2 cellular contexts compared by ENCODE assay signal in the genomic region with DNA sequence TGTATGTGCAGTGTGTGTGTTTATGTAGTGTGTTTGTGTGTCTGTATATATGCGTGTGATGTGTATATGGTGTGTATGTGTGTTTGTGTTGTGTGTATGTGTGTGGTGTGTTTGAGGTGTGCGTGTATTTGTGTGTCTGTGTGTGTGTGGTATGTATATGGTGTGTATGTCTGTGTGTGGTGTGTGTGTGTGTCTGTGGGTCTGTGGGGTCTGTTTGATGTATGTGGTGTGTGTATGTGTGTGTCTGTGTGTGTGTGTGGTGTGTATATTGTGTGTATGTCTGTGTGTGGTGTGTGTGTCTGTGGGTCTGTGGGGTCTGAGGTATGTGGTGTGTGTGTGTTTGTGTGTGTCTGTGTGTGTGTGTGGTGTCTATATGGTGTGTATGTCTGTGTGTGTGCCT.
TF ChIP-seq lines count a peak whose summit lies in the region.

No MANE protein-coding gene starts in this region.

TF ChIP-seq in IMR-90, 13 proteins besides CTCF, POLR2A, EP300 and RAD21:
- TF ChIP-seq MAFK (IDR thresholded peaks at IDR 0.05; ENCODE audit: low read depth, low read length) (no peak), BHLHE40 (IDR thresholded peaks at IDR 0.05; ENCODE audit: low read depth, low read length) (no peak), FOS (IDR thresholded peaks at IDR 0.05; ENCODE audit: low read depth, low read length) (no peak), RFX5 (IDR thresholded peaks at IDR 0.05; ENCODE audit: low read depth, low read length) (no peak)
- TF ChIP-seq, protein P1, sequence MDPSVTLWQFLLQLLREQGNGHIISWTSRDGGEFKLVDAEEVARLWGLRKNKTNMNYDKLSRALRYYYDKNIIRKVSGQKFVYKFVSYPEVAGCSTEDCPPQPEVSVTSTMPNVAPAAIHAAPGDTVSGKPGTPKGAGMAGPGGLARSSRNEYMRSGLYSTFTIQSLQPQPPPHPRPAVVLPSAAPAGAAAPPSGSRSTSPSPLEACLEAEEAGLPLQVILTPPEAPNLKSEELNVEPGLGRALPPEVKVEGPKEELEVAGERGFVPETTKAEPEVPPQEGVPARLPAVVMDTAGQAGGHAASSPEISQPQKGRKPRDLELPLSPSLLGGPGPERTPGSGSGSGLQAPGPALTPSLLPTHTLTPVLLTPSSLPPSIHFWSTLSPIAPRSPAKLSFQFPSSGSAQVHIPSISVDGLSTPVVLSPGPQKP (IDR thresholded peaks at IDR 0.05; ENCODE audit: borderline replicate concordance, low read depth, low read length): no peak

TF ChIP-seq in H1, 55 proteins besides CTCF, POLR2A, EP300 and RAD21:
- TF ChIP-seq CTBP2 (IDR thresholded peaks at IDR 0.05; ENCODE audit: borderline replicate concordance, insufficient read depth, insufficient read length, low read length) (no peak), JUND (IDR thresholded peaks at IDR 0.05; ENCODE audit: low read length) (no peak), JUN (IDR thresholded peaks at IDR 0.05; ENCODE audit: low read depth, low read length) (no peak), POLR2AphosphoS5 (IDR thresholded peaks at IDR 0.05; ENCODE audit: low read depth, low read length) (no peak), EGR1 (IDR thresholded peaks at IDR 0.05; ENCODE audit: borderline replicate concordance, low read depth, low read length) (no peak), GABPA (IDR thresholded peaks at IDR 0.05; ENCODE audit: borderline replicate concordance, insufficient read depth, low read length) (no peak), PHF8 (conservative IDR thresholded peaks at IDR 0.05; ENCODE audit: low read depth, low read length) (no peak), BACH1 (IDR thresholded peaks at IDR 0.05; ENCODE audit: low read length) (no peak), KDM5A (IDR thresholded peaks at IDR 0.05; ENCODE audit: low read length) (no peak), MAFK (IDR thresholded peaks at IDR 0.05; ENCODE audit: low read depth, low read length) (no peak), SIN3A (conservative IDR thresholded peaks at IDR 0.05 in 1 of 2, IDR thresholded peaks at IDR 0.05 in 1 of 2; ENCODE audit: low read depth in 1 of 2, low read length in 2 of 2) (no peak), CREB1 (IDR thresholded peaks at IDR 0.05) (no peak), CBX5 (IDR thresholded peaks at IDR 0.05; ENCODE audit: low read depth, low read length) (no peak), RXRA (IDR thresholded peaks at IDR 0.05; ENCODE audit: insufficient read depth, low read depth, low read length) (no peak)
- TF ChIP-seq, protein P2, sequence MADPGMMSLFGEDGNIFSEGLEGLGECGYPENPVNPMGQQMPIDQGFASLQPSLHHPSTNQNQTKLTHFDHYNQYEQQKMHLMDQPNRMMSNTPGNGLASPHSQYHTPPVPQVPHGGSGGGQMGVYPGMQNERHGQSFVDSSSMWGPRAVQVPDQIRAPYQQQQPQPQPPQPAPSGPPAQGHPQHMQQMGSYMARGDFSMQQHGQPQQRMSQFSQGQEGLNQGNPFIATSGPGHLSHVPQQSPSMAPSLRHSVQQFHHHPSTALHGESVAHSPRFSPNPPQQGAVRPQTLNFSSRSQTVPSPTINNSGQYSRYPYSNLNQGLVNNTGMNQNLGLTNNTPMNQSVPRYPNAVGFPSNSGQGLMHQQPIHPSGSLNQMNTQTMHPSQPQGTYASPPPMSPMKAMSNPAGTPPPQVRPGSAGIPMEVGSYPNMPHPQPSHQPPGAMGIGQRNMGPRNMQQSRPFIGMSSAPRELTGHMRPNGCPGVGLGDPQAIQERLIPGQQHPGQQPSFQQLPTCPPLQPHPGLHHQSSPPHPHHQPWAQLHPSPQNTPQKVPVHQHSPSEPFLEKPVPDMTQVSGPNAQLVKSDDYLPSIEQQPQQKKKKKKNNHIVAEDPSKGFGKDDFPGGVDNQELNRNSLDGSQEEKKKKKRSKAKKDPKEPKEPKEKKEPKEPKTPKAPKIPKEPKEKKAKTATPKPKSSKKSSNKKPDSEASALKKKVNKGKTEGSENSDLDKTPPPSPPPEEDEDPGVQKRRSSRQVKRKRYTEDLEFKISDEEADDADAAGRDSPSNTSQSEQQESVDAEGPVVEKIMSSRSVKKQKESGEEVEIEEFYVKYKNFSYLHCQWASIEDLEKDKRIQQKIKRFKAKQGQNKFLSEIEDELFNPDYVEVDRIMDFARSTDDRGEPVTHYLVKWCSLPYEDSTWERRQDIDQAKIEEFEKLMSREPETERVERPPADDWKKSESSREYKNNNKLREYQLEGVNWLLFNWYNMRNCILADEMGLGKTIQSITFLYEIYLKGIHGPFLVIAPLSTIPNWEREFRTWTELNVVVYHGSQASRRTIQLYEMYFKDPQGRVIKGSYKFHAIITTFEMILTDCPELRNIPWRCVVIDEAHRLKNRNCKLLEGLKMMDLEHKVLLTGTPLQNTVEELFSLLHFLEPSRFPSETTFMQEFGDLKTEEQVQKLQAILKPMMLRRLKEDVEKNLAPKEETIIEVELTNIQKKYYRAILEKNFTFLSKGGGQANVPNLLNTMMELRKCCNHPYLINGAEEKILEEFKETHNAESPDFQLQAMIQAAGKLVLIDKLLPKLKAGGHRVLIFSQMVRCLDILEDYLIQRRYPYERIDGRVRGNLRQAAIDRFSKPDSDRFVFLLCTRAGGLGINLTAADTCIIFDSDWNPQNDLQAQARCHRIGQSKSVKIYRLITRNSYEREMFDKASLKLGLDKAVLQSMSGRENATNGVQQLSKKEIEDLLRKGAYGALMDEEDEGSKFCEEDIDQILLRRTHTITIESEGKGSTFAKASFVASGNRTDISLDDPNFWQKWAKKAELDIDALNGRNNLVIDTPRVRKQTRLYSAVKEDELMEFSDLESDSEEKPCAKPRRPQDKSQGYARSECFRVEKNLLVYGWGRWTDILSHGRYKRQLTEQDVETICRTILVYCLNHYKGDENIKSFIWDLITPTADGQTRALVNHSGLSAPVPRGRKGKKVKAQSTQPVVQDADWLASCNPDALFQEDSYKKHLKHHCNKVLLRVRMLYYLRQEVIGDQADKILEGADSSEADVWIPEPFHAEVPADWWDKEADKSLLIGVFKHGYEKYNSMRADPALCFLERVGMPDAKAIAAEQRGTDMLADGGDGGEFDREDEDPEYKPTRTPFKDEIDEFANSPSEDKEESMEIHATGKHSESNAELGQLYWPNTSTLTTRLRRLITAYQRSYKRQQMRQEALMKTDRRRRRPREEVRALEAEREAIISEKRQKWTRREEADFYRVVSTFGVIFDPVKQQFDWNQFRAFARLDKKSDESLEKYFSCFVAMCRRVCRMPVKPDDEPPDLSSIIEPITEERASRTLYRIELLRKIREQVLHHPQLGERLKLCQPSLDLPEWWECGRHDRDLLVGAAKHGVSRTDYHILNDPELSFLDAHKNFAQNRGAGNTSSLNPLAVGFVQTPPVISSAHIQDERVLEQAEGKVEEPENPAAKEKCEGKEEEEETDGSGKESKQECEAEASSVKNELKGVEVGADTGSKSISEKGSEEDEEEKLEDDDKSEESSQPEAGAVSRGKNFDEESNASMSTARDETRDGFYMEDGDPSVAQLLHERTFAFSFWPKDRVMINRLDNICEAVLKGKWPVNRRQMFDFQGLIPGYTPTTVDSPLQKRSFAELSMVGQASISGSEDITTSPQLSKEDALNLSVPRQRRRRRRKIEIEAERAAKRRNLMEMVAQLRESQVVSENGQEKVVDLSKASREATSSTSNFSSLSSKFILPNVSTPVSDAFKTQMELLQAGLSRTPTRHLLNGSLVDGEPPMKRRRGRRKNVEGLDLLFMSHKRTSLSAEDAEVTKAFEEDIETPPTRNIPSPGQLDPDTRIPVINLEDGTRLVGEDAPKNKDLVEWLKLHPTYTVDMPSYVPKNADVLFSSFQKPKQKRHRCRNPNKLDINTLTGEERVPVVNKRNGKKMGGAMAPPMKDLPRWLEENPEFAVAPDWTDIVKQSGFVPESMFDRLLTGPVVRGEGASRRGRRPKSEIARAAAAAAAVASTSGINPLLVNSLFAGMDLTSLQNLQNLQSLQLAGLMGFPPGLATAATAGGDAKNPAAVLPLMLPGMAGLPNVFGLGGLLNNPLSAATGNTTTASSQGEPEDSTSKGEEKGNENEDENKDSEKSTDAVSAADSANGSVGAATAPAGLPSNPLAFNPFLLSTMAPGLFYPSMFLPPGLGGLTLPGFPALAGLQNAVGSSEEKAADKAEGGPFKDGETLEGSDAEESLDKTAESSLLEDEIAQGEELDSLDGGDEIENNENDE (IDR thresholded peaks at IDR 0.05; ENCODE audit: insufficient replicate concordance, low read length): no peak
- TF ChIP-seq, protein P3, sequence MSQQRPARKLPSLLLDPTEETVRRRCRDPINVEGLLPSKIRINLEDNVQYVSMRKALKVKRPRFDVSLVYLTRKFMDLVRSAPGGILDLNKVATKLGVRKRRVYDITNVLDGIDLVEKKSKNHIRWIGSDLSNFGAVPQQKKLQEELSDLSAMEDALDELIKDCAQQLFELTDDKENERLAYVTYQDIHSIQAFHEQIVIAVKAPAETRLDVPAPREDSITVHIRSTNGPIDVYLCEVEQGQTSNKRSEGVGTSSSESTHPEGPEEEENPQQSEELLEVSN (IDR thresholded peaks at IDR 0.05): no peak
